Comparison of ENCODE assay signal across 1 cellular context in the genomic region with DNA sequence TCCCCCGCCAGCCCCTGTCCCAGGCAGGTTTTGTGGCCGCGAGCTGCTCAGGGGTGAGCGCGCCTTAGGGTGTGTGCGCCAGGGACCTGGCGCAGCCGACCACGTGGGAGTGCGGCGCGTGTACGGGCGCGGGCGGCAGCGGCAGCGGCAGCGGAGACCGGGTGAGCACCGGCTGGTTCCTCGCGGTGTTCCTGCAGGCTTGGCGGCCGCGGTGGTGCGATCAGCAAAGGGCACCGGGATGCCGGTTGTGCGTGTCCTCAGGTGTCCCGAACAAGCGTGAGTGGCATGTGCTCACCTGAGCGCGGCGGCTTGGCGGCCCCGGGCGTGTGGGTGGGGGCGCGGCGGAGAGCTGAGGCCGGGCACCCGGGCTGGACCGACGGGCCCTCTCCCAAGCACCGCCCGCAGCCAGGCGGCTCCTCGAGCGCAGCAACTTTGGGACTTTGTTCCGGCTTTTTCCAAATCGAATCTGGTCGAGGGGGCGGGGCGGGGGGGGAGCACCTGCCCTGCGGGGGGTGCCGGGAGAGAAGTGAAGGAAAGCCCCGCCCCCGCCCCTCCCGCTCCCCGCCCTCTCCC.
TF ChIP-seq lines count a peak whose summit lies in the region.

No MANE protein-coding gene starts in this region.

TF ChIP-seq in HEK293, 187 proteins besides CTCF, POLR2A, EP300 and RAD21 (continued from another document and continues in another):
- TF ChIP-seq, protein P1, sequence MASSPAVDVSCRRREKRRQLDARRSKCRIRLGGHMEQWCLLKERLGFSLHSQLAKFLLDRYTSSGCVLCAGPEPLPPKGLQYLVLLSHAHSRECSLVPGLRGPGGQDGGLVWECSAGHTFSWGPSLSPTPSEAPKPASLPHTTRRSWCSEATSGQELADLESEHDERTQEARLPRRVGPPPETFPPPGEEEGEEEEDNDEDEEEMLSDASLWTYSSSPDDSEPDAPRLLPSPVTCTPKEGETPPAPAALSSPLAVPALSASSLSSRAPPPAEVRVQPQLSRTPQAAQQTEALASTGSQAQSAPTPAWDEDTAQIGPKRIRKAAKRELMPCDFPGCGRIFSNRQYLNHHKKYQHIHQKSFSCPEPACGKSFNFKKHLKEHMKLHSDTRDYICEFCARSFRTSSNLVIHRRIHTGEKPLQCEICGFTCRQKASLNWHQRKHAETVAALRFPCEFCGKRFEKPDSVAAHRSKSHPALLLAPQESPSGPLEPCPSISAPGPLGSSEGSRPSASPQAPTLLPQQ (tag by site-specific recombination; IDR thresholded peaks at IDR 0.05): peak; percentile 46; the same call in 1 of the 2 replicates
- TF ChIP-seq REST (tag by site-specific recombination; IDR thresholded peaks at IDR 0.05) (no peak), ZNF26 (tag by site-specific recombination; IDR thresholded peaks at IDR 0.05) (no peak), SP7 (tag by site-specific recombination; IDR thresholded peaks at IDR 0.05) (peak; percentile 50; the same call in 1 of the 2 replicates), ZNF660 (tag by site-specific recombination; IDR thresholded peaks at IDR 0.05) (no peak), ZSCAN16 (tag by site-specific recombination; IDR thresholded peaks at IDR 0.05) (no peak), ZBTB17 (tag by site-specific recombination; IDR thresholded peaks at IDR 0.05) (0 out of 2 replicates have a peak, but pooled peaks have one; percentile 18), GLIS1 (tag by site-specific recombination; IDR thresholded peaks at IDR 0.05) (peak; percentile 15; the same call in 1 of the 2 replicates), ZNF24 (tag by site-specific recombination; IDR thresholded peaks at IDR 0.05) (no peak), ZNF404 (tag by site-specific recombination; IDR thresholded peaks at IDR 0.05) (no peak), ZNF239 (tag by site-specific recombination; IDR thresholded peaks at IDR 0.05) (no peak), PBX3 (CRISPR knock-in tag; IDR thresholded peaks at IDR 0.05) (no peak), ZNF585B (tag by site-specific recombination; IDR thresholded peaks at IDR 0.05) (no peak), ZNF514 (tag by site-specific recombination; IDR thresholded peaks at IDR 0.05) (no peak), ZNF529 (tag by site-specific recombination; IDR thresholded peaks at IDR 0.05; ENCODE audit: insufficient replicate concordance) (no peak), ZNF768 (tag by site-specific recombination; IDR thresholded peaks at IDR 0.05) (no peak), ZNF596 (tag by site-specific recombination; IDR thresholded peaks at IDR 0.05) (no peak), ZBTB1 (tag by site-specific recombination; IDR thresholded peaks at IDR 0.05) (no peak), ZNF571 (tag by site-specific recombination; IDR thresholded peaks at IDR 0.05) (no peak), ZNF248 (tag by site-specific recombination; IDR thresholded peaks at IDR 0.05) (no peak), ZNF510 (tag by site-specific recombination; IDR thresholded peaks at IDR 0.05; ENCODE audit: insufficient replicate concordance) (no peak), ZNF214 (tag by site-specific recombination; IDR thresholded peaks at IDR 0.05; ENCODE audit: borderline replicate concordance) (no peak), SCRT1 (tag by site-specific recombination; IDR thresholded peaks at IDR 0.05; ENCODE audit: borderline replicate concordance) (no peak), ZNF776 (tag by site-specific recombination; IDR thresholded peaks at IDR 0.05; ENCODE audit: borderline replicate concordance) (no peak)
- TF ChIP-seq, protein P2, sequence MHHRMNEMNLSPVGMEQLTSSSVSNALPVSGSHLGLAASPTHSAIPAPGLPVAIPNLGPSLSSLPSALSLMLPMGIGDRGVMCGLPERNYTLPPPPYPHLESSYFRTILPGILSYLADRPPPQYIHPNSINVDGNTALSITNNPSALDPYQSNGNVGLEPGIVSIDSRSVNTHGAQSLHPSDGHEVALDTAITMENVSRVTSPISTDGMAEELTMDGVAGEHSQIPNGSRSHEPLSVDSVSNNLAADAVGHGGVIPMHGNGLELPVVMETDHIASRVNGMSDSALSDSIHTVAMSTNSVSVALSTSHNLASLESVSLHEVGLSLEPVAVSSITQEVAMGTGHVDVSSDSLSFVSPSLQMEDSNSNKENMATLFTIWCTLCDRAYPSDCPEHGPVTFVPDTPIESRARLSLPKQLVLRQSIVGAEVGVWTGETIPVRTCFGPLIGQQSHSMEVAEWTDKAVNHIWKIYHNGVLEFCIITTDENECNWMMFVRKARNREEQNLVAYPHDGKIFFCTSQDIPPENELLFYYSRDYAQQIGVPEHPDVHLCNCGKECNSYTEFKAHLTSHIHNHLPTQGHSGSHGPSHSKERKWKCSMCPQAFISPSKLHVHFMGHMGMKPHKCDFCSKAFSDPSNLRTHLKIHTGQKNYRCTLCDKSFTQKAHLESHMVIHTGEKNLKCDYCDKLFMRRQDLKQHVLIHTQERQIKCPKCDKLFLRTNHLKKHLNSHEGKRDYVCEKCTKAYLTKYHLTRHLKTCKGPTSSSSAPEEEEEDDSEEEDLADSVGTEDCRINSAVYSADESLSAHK (tag by site-specific recombination; IDR thresholded peaks at IDR 0.05): no peak
- TF ChIP-seq, protein P3, sequence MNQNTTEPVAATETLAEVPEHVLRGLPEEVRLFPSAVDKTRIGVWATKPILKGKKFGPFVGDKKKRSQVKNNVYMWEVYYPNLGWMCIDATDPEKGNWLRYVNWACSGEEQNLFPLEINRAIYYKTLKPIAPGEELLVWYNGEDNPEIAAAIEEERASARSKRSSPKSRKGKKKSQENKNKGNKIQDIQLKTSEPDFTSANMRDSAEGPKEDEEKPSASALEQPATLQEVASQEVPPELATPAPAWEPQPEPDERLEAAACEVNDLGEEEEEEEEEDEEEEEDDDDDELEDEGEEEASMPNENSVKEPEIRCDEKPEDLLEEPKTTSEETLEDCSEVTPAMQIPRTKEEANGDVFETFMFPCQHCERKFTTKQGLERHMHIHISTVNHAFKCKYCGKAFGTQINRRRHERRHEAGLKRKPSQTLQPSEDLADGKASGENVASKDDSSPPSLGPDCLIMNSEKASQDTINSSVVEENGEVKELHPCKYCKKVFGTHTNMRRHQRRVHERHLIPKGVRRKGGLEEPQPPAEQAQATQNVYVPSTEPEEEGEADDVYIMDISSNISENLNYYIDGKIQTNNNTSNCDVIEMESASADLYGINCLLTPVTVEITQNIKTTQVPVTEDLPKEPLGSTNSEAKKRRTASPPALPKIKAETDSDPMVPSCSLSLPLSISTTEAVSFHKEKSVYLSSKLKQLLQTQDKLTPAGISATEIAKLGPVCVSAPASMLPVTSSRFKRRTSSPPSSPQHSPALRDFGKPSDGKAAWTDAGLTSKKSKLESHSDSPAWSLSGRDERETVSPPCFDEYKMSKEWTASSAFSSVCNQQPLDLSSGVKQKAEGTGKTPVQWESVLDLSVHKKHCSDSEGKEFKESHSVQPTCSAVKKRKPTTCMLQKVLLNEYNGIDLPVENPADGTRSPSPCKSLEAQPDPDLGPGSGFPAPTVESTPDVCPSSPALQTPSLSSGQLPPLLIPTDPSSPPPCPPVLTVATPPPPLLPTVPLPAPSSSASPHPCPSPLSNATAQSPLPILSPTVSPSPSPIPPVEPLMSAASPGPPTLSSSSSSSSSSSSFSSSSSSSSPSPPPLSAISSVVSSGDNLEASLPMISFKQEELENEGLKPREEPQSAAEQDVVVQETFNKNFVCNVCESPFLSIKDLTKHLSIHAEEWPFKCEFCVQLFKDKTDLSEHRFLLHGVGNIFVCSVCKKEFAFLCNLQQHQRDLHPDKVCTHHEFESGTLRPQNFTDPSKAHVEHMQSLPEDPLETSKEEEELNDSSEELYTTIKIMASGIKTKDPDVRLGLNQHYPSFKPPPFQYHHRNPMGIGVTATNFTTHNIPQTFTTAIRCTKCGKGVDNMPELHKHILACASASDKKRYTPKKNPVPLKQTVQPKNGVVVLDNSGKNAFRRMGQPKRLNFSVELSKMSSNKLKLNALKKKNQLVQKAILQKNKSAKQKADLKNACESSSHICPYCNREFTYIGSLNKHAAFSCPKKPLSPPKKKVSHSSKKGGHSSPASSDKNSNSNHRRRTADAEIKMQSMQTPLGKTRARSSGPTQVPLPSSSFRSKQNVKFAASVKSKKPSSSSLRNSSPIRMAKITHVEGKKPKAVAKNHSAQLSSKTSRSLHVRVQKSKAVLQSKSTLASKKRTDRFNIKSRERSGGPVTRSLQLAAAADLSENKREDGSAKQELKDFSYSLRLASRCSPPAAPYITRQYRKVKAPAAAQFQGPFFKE (tag by site-specific recombination; IDR thresholded peaks at IDR 0.05; ENCODE audit: borderline replicate concordance): no peak
- TF ChIP-seq, protein P4, sequence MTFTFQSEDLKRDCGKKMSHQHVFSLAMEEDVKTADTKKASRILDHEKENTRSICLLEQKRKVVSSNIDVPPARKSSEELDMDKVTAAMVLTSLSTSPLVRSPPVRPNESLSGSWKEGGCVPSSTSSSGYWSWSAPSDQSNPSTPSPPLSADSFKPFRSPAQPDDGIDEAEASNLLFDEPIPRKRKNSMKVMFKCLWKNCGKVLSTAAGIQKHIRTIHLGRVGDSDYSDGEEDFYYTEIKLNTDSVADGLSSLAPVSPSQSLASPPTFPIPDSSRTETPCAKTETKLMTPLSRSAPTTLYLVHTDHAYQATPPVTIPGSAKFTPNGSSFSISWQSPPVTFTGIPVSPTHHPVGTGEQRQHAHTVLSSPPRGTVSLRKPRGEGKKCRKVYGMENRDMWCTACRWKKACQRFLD (tag by site-specific recombination; IDR thresholded peaks at IDR 0.05): 0 out of 2 replicates have a peak, but pooled peaks have one; percentile 9
- TF ChIP-seq, protein P5, sequence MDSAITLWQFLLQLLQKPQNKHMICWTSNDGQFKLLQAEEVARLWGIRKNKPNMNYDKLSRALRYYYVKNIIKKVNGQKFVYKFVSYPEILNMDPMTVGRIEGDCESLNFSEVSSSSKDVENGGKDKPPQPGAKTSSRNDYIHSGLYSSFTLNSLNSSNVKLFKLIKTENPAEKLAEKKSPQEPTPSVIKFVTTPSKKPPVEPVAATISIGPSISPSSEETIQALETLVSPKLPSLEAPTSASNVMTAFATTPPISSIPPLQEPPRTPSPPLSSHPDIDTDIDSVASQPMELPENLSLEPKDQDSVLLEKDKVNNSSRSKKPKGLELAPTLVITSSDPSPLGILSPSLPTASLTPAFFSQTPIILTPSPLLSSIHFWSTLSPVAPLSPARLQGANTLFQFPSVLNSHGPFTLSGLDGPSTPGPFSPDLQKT (IDR thresholded peaks at IDR 0.05; ENCODE audit: borderline replicate concordance, low read depth, low read length): no peak
- TF ChIP-seq, protein P6, sequence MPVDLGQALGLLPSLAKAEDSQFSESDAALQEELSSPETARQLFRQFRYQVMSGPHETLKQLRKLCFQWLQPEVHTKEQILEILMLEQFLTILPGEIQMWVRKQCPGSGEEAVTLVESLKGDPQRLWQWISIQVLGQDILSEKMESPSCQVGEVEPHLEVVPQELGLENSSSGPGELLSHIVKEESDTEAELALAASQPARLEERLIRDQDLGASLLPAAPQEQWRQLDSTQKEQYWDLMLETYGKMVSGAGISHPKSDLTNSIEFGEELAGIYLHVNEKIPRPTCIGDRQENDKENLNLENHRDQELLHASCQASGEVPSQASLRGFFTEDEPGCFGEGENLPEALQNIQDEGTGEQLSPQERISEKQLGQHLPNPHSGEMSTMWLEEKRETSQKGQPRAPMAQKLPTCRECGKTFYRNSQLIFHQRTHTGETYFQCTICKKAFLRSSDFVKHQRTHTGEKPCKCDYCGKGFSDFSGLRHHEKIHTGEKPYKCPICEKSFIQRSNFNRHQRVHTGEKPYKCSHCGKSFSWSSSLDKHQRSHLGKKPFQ (tag by site-specific recombination; IDR thresholded peaks at IDR 0.05): no peak
- TF ChIP-seq, protein P7, sequence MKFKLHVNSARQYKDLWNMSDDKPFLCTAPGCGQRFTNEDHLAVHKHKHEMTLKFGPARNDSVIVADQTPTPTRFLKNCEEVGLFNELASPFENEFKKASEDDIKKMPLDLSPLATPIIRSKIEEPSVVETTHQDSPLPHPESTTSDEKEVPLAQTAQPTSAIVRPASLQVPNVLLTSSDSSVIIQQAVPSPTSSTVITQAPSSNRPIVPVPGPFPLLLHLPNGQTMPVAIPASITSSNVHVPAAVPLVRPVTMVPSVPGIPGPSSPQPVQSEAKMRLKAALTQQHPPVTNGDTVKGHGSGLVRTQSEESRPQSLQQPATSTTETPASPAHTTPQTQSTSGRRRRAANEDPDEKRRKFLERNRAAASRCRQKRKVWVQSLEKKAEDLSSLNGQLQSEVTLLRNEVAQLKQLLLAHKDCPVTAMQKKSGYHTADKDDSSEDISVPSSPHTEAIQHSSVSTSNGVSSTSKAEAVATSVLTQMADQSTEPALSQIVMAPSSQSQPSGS (tag by site-specific recombination; IDR thresholded peaks at IDR 0.05; ENCODE audit: low read depth): no peak
